8 cellular contexts compared by ENCODE assay signal in the genomic region with DNA sequence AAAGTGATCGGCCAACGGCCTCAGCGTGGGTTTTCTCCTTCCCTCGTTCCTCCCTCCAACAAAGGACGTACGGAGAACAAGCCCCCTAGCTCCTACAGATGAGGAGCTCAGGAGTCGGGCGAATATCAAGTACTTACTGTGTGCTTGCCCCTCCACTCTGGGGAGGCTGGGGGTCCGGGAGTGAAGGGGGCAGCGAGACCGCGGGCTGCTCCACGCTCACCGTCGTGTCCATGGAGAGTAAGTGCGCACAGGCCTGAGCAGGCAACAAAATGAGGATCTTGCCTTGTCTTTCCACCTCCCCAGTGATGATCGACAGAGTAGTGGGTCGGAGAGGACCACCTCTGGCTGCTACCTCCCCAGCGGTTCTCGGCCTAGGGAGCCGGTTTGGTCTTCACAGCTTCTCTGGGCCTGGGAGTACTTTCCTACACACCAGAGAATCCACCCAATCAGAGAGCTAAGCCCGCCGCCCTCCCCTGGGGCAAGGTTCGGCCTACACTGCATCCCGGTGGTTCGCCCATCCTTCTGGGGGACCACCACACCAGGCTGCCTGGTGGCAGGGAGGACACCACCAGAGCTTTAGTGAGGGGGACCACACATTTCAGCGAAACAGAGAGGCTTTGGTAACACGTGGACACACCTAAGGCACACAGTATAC. TPM values are rescaled to one million over a fixed set of nuclear protein-coding genes. Genes with fewer than 3 reads are reported as not detected.
A peak's percentile ranks its signal among the peaks of the same experiment; 100 is the strongest.
DNase-seq lines count a peak whose midpoint lies in the region; ATAC-seq, FAIRE-seq and TF ChIP-seq lines count a peak whose summit lies in the region.

No MANE protein-coding gene starts in this region.

- TF ChIP-seq POLR2A in Peyer's patch (IDR thresholded peaks at IDR 0.05), result no peak

- H3K27me3 ChIP-seq in CD4-positive, CD25-positive, alpha-beta regulatory T cell (ENCODE audit: control insufficient read depth, insufficient read depth, low read length), result no peaks in the 10 kb centered on the region
- no peaks in the 10 kb centered on the region for H3K27me3 ChIP-seq in Peyer's patch
- H3K27me3 ChIP-seq in fibroblast of lung (ENCODE audit: control insufficient read depth, insufficient read depth, low read length), result no peaks in the 10 kb centered on the region
- H3K27me3 ChIP-seq in pancreas, result no peaks in the 10 kb centered on the region

- H3K27me3 Mint-ChIP-seq in CD4-positive, CD25-positive, alpha-beta regulatory T cell, result peaks cover 2% of the 10 kb centered on the region

- H3K4me3 ChIP-seq in CD4-positive, CD25-positive, alpha-beta regulatory T cell (ENCODE audit: low read depth, low read length), result peak overlapping the region; percentile 72
- H3K4me3 ChIP-seq in Peyer's patch, result peak overlapping the region; percentile 73 to 97 (median 78)
- H3K4me3 ChIP-seq in fibroblast of lung (replicated peaks in 1 of 4; ENCODE audit: control extremely low read depth in 1 of 4, insufficient read depth in 1 of 4, low read depth in 3 of 4, low read length in 4 of 4), result peak overlapping the region in 3 of 4 experiments; percentile 33 to 71 (median 42)
- H3K4me3 ChIP-seq in pancreas, result peak overlapping the region in 3 of 4 donors; percentile 68 to 85 (median 71)

- DNase-seq in CD4-positive, CD25-positive, alpha-beta regulatory T cell, result no peak
- no peak for DNase-seq in Peyer's patch
- no peak for DNase-seq in fibroblast of lung (ENCODE audit: low read depth in 2 of 2)
- no peak for DNase-seq in pancreas
- no peak for DNase-seq in pons (ENCODE audit: low spot score)

- H2AFZ ChIP-seq in fibroblast of lung (ENCODE audit: low read length), result peak overlapping the region; percentile 85

- no peak overlapping the region for H3K9ac ChIP-seq in fibroblast of lung (ENCODE audit: insufficient read depth, low read length)

- no peak for FAIRE-seq in pancreas (lab: Jason Lieb, UNC)

- peak overlapping the region; percentile 41 for H3K27ac ChIP-seq in CD4-positive, CD25-positive, alpha-beta regulatory T cell (ENCODE audit: insufficient read depth, low read length, poor library complexity, severe bottlenecking)
- H3K27ac ChIP-seq in Peyer's patch (peak overlapping the region; percentile 73 to 81 (median 75)), fibroblast of lung (ENCODE audit: insufficient read depth, low read length) (no peak overlapping the region), pancreas (no peak overlapping the region)

- H3K4me1 ChIP-seq in CD4-positive, CD25-positive, alpha-beta regulatory T cell (ENCODE audit: control insufficient read depth, insufficient read depth, low read length, poor library complexity, severe bottlenecking), result peaks cover 15% of the 10 kb centered on the region
- H3K4me1 ChIP-seq in Peyer's patch, result peaks cover 0 to 24% (median 0%) of the 10 kb centered on the region in 4 donors
- peaks cover 5% of the 10 kb centered on the region for H3K4me1 ChIP-seq in fibroblast of lung (ENCODE audit: control insufficient read depth, extremely low read depth, insufficient read depth, low read length)
- peaks cover 0 to 4% (median 0%) of the 10 kb centered on the region in 3 donors for H3K4me1 ChIP-seq in pancreas

- H3K27ac Mint-ChIP-seq in CD4-positive, CD25-positive, alpha-beta regulatory T cell, result peak overlapping the region; percentile 26 to 87 (median 79)

- peaks cover 0 to 14% (median 9%) of the 10 kb centered on the region in 7 donors for H3K9me3 Mint-ChIP-seq in CD4-positive, CD25-positive, alpha-beta regulatory T cell

- no peaks in the 10 kb centered on the region for H3K9me3 ChIP-seq in CD4-positive, CD25-positive, alpha-beta regulatory T cell (ENCODE audit: control insufficient read depth in 2 of 2, low read length in 2 of 2)
- H3K9me3 ChIP-seq in Peyer's patch, result peaks cover 0 to 9% (median 0%) of the 10 kb centered on the region in 4 donors
- no peaks in the 10 kb centered on the region for H3K9me3 ChIP-seq in fibroblast of lung (ENCODE audit: control insufficient read depth, insufficient read depth, low read depth, low read length)
- no peaks in the 10 kb centered on the region for H3K9me3 ChIP-seq in pancreas

- intact Hi-C loops in pancreas (cut with DNase I), result no loop called here

- peaks cover 4% of the 10 kb centered on the region for H3K36me3 Mint-ChIP-seq in CD4-positive, CD25-positive, alpha-beta regulatory T cell

- no peaks in the 10 kb centered on the region for H3K36me3 ChIP-seq in CD4-positive, CD25-positive, alpha-beta regulatory T cell (ENCODE audit: control insufficient read depth, insufficient read depth, low read length)
- H3K36me3 ChIP-seq in Peyer's patch, result no peaks in the 10 kb centered on the region
- H3K36me3 ChIP-seq in fibroblast of lung (ENCODE audit: control insufficient read depth, insufficient read depth, low read length), result no peaks in the 10 kb centered on the region
- no peaks in the 10 kb centered on the region for H3K36me3 ChIP-seq in pancreas

- no peaks in the 10 kb centered on the region for H4K20me1 ChIP-seq in fibroblast of lung (ENCODE audit: control insufficient read depth, extremely low read depth, insufficient read depth, low read length)

- H3K79me2 ChIP-seq in fibroblast of lung (ENCODE audit: control insufficient read depth, insufficient read depth, low read length), result no peaks in the 10 kb centered on the region

- 87 to 88% methylated on average over 28 of the region's 28 CpGs for WGBS in pancreas, 2 donors

- H3K4me2 ChIP-seq in fibroblast of lung (ENCODE audit: extremely low read depth, insufficient read depth, low read length), result peak overlapping the region; percentile 64

- TF ChIP-seq CTCF in Peyer's patch (IDR thresholded peaks at IDR 0.05), result no peak
- no peak for TF ChIP-seq CTCF in fibroblast of lung (conservative IDR thresholded peaks at IDR 0.05 in 1 of 2, IDR thresholded peaks at IDR 0.05 in 1 of 2; ENCODE audit: low read depth in 1 of 2, low read length in 2 of 2)
- TF ChIP-seq CTCF in pancreas (IDR thresholded peaks at IDR 0.05), result no peak

- no peak for ATAC-seq in CD4-positive, CD25-positive, alpha-beta regulatory T cell (ENCODE audit: low read depth in 2 of 2)
- ATAC-seq in pancreas (no peak), GM18907 (IDR thresholded peaks at IDR 0.05; ENCODE audit: unreplicated experiment) (no peak), SK-N-SH treated with all-trans-retinoic acid at 6 μM for 48 hours (no peak), GM19351 (IDR thresholded peaks at IDR 0.05; ENCODE audit: unreplicated experiment) (no peak)

- peaks cover 9 to 32% (median 21%) of the 10 kb centered on the region in 4 donors for H3K4me1 Mint-ChIP-seq in CD4-positive, CD25-positive, alpha-beta regulatory T cell

- peak overlapping the region; percentile 88 to 95 (median 90) for H3K4me3 Mint-ChIP-seq in CD4-positive, CD25-positive, alpha-beta regulatory T cell

TF ChIP-seq in SK-N-SH treated with all-trans-retinoic acid at 6 μM for 48 hours, 23 proteins besides CTCF, POLR2A, EP300 and RAD21:
- TF ChIP-seq TCF4 (CRISPR knock-in tag; IDR thresholded peaks at IDR 0.05; ENCODE audit: borderline replicate concordance), result no peak
- no peak for TF ChIP-seq BACH2 (CRISPR knock-in tag; IDR thresholded peaks at IDR 0.05; ENCODE audit: borderline replicate concordance)
- TF ChIP-seq CSDC2 (CRISPR knock-in tag; IDR thresholded peaks at IDR 0.05), result no peak
- TF ChIP-seq, protein P1, sequence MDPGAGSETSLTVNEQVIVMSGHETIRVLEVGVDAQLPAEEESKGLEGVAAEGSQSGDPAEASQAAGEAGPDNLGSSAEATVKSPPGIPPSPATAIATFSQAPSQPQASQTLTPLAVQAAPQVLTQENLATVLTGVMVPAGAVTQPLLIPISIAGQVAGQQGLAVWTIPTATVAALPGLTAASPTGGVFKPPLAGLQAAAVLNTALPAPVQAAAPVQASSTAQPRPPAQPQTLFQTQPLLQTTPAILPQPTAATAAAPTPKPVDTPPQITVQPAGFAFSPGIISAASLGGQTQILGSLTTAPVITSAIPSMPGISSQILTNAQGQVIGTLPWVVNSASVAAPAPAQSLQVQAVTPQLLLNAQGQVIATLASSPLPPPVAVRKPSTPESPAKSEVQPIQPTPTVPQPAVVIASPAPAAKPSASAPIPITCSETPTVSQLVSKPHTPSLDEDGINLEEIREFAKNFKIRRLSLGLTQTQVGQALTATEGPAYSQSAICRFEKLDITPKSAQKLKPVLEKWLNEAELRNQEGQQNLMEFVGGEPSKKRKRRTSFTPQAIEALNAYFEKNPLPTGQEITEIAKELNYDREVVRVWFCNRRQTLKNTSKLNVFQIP (CRISPR knock-in tag; IDR thresholded peaks at IDR 0.05; ENCODE audit: borderline replicate concordance, low read depth), result no peak
- no peak for TF ChIP-seq ZC3H10 (CRISPR knock-in tag; IDR thresholded peaks at IDR 0.05)
- no peak for TF ChIP-seq ZNF565 (CRISPR knock-in tag; conservative IDR thresholded peaks at IDR 0.05; ENCODE audit: low read depth)
- no peak for TF ChIP-seq ZFP3 (CRISPR knock-in tag; IDR thresholded peaks at IDR 0.05)
- TF ChIP-seq ZNF8 (CRISPR knock-in tag; IDR thresholded peaks at IDR 0.05), result no peak
- no peak for TF ChIP-seq SNAI2 (CRISPR knock-in tag; IDR thresholded peaks at IDR 0.05)
- no peak for TF ChIP-seq ZFP30 (CRISPR knock-in tag; IDR thresholded peaks at IDR 0.05)
TF ChIP-seq in SK-N-SH treated with all-trans-retinoic acid at 6 μM for 48 hours: peak in this region for 0.

RNA-seq across cellular contexts. Expression of a gene that starts 0.6 kb away (rescaled TPM):
- total RNA-seq in CD4-positive, CD25-positive, alpha-beta regulatory T cell, result 139 TPM
- polyA plus RNA-seq in CD4-positive, CD25-positive, alpha-beta regulatory T cell, result 10 to 100 TPM; 24.6 to 35.2 (median 27.1) TPM
- 10 to 100 TPM; 47.9 to 92.6 (median 59.9) TPM for total RNA-seq in Peyer's patch
- total RNA-seq in fibroblast of lung, result 20.3 and 28.6 TPM in 2 replicates
- 6.7 and 9.1 TPM in 2 replicates for polyA plus RNA-seq in fibroblast of lung
- 3.9 and 9.7 TPM in 2 replicates for polyA plus RNA-seq in fibroblast of lung (2012)
- 23.7 and 41.1 TPM in 2 replicates for polyA minus RNA-seq in fibroblast of lung (ENCODE audit: low replicate concordance)
- total RNA-seq in pancreas, result 10 to 100 TPM in 1 of 6 donors, 1 to 10 TPM in 5; 2.5 to 14.6 (median 4.2) TPM
- polyA plus RNA-seq in pancreas, result 1 to 10 TPM; 1.7 to 1.8 TPM

RNA-seq across cellular contexts. Expression of a gene that starts 47.5 kb away (rescaled TPM):
- total RNA-seq in CD4-positive, CD25-positive, alpha-beta regulatory T cell, result 34.0 TPM
- polyA plus RNA-seq in CD4-positive, CD25-positive, alpha-beta regulatory T cell, result 10 to 100 TPM in 1 of 4 donors, 1 to 10 TPM in 3; 3.5 to 10.7 (median 6.9) TPM
- total RNA-seq in Peyer's patch, result 10 to 100 TPM in 2 of 4 donors, 1 to 10 TPM in 2; 7.5 to 17.4 (median 10.6) TPM
- total RNA-seq in fibroblast of lung, result 10.5 and 12.9 TPM in 2 replicates
- polyA plus RNA-seq in fibroblast of lung, result 15.1 and 18.7 TPM in 2 replicates
- 9.3 and 12.3 TPM in 2 replicates for polyA plus RNA-seq in fibroblast of lung (2012)
- polyA minus RNA-seq in fibroblast of lung (ENCODE audit: low replicate concordance), result 2.5 and 5.2 TPM in 2 replicates
- 1 to 10 TPM; 3.8 to 8.7 (median 6.2) TPM for total RNA-seq in pancreas
- 1 to 10 TPM; 2.9 to 8.2 TPM for polyA plus RNA-seq in pancreas

RNA-seq across cellular contexts. Expression of a gene that starts 47.9 kb away (rescaled TPM):
- 34.5 TPM for total RNA-seq in CD4-positive, CD25-positive, alpha-beta regulatory T cell
- polyA plus RNA-seq in CD4-positive, CD25-positive, alpha-beta regulatory T cell, result 10 to 100 TPM; 18.8 to 23.0 (median 22.0) TPM
- total RNA-seq in Peyer's patch, result 100 to 1,000 TPM in 1 of 4 donors, 10 to 100 TPM in 3; 21.4 to 149 (median 27.4) TPM
- total RNA-seq in fibroblast of lung, result 57.8 and 62.3 TPM in 2 replicates
- 34.4 and 47.2 TPM in 2 replicates for polyA plus RNA-seq in fibroblast of lung
- polyA plus RNA-seq in fibroblast of lung (2012), result 24.4 and 31.3 TPM in 2 replicates
- 28.7 and 64.9 TPM in 2 replicates for polyA minus RNA-seq in fibroblast of lung (ENCODE audit: low replicate concordance)
- 10 to 100 TPM in 5 of 6 donors, 1 to 10 TPM in 1; 7.9 to 16.4 (median 13.3) TPM for total RNA-seq in pancreas
- 10 to 100 TPM in 1 of 2 donors, 1 to 10 TPM in 1; 8.3 to 15.3 TPM for polyA plus RNA-seq in pancreas

Comparison
In these comparisons a context has a peak if more than half of its experiments do, and no peak if none do; other contexts are left out.
1. H3K27ac ChIP-seq: peak in CD4-positive, CD25-positive, alpha-beta regulatory T cell (single experiment) and Peyer's patch (4 of 4); none in fibroblast of lung (single experiment) and pancreas (0 of 4).
2. Peak in every context shown above with its lines, with median percentiles within 50 percentile points of each other: H3K4me3 ChIP-seq.